Comparison of ENCODE assay signal across 27 cellular contexts in the genomic region with DNA sequence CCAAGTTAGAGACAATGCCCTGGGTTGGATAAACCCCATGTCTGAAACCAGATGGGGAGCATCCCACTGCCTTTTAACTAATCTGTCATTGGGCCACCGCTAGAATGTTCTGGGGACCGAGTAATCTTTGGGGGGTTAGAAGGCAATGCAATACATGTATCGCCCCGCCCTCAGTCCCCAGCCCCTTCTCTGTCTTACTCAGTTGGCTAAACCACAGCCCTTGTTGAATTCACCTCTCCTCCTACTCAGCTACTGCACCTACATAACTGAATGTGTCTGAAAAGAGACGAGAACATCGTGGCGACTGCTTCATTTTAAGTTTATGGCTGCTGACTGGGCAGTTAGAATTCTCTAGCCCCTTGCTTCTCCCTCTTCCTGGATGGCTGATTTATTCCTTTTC. TPM values are rescaled to one million over a fixed set of nuclear protein-coding genes. Genes with fewer than 3 reads are reported as not detected.
"Had no signal": no experiment of that assay in that cellular context is flagged by ENCODE, and none has a peak within 500 bp of the region (broad histone marks: within the 10 kb centered on the region; RNA-seq: fewer than 3 reads in every experiment).

No MANE protein-coding gene starts in this region.

- H3K4me3 Mint-ChIP-seq: activated CD4-positive, alpha-beta T cell treated with anti-CD3 and anti-CD28 coated beads, Interleukin-2, amount 10 ng/mL, durations not matched to agents 24 days and 14 days; activated naive CD8-positive, alpha-beta T cell treated with anti-CD3 and anti-CD28 coated beads for 36 hours; T-helper 2 cell treated with Interferon-gamma antibody and Interleukin-4, amounts not matched to agents 5 μg/mL and 100 μg/mL, for 36 hours had no signal

- H3K27me3 Mint-ChIP-seq: activated naive CD8-positive, alpha-beta T cell treated with anti-CD3 and anti-CD28 coated beads for 36 hours had no signal

- H3K9me3 Mint-ChIP-seq: activated CD4-positive, alpha-beta T cell treated with anti-CD3 and anti-CD28 coated beads, Interleukin-2, amount 10 ng/mL, durations not matched to agents 24 days and 14 days; activated naive CD8-positive, alpha-beta T cell treated with anti-CD3 and anti-CD28 coated beads for 36 hours; T-helper 2 cell treated with Interferon-gamma antibody and Interleukin-4, amounts not matched to agents 5 μg/mL and 100 μg/mL, for 36 hours had no signal

- H3K36me3 Mint-ChIP-seq: activated naive CD8-positive, alpha-beta T cell treated with anti-CD3 and anti-CD28 coated beads for 36 hours had no signal

- H3K27ac Mint-ChIP-seq: activated CD4-positive, alpha-beta T cell treated with anti-CD3 and anti-CD28 coated beads, Interleukin-2, amount 10 ng/mL, durations not matched to agents 24 days and 14 days; activated naive CD8-positive, alpha-beta T cell treated with anti-CD3 and anti-CD28 coated beads for 36 hours; T-helper 2 cell treated with Interferon-gamma antibody and Interleukin-4, amounts not matched to agents 5 μg/mL and 100 μg/mL, for 36 hours had no signal

- DNase-seq: activated CD4-positive, alpha-beta T cell treated with anti-CD3 and anti-CD28 coated beads for 1 hour; activated CD4-positive, alpha-beta T cell treated with anti-CD3 and anti-CD28 coated beads, Interleukin-2, amount 10 ng/mL, durations not matched to agents 24 days and 14 days; activated CD4-positive, alpha-beta T cell treated with anti-CD3 and anti-CD28 coated beads, Interleukin-2, amount 50 U/mL, for 48 hours; activated gamma-delta T cell treated with Interleukin-2 at 50 U/mL for 16 hours; activated naive CD4-positive, alpha-beta T cell treated with anti-CD3 and anti-CD28 coated beads, Interleukin-2, amount 50 U/mL, for 16 hours; activated naive CD8-positive, alpha-beta T cell treated with anti-CD3 and anti-CD28 coated beads for 36 hours; amniotic stem cell; aorta; brain microvascular endothelial cell; central memory CD4-positive, alpha-beta T cell; Kasumi-1; KG1; MG63; NCI-H1048; NCI-H1105 treated with DMSO at 0.1 percent for 48 hours; NCI-H1436; NCI-H1694; NCI-H2029; NCI-H524 treated with DMSO at 0.1 percent for 48 hours; SHP77; SJCRH30 had no signal

- ATAC-seq: Panc1 had no signal

RNA-seq across cellular contexts. Expression of gene CCR6, which starts 15.1 kb away (rescaled TPM):
- total RNA-seq: activated CD4-positive, alpha-beta T cell treated with anti-CD3 and anti-CD28 coated beads, Interleukin-2, amount 10 ng/mL, durations not matched to agents 24 days and 14 days; cerebellum; NCI-H460; RPMI7951; SJCRH30 had no signal

RNA-seq across cellular contexts. Expression of gene GPR31, which starts 50.0 kb away (rescaled TPM):
- total RNA-seq: activated CD4-positive, alpha-beta T cell treated with anti-CD3 and anti-CD28 coated beads, Interleukin-2, amount 10 ng/mL, durations not matched to agents 24 days and 14 days; activated naive CD8-positive, alpha-beta T cell treated with anti-CD3 and anti-CD28 coated beads for 36 hours; aorta; cerebellum; NCI-H460; RPMI7951; SJCRH30; T-helper 1 cell treated with Interleukin-12 subunit alpha and Interleukin-12 subunit beta and Interleukin-4 antibody, amounts not matched to agents 30 ng/mL and 1 ng/mL, for 36 hours had no signal
